ENCODE assay signal across 1 cellular context in genomic region chr6:149723771-149724417, GRCh38.
TF ChIP-seq lines count a peak whose summit lies in the region.

No MANE protein-coding gene starts in this region.

TF ChIP-seq in A549, 52 proteins besides CTCF, POLR2A, EP300 and RAD21 (continued from another document):
- TF ChIP-seq HMGXB4 (CRISPR knock-in tag; IDR thresholded peaks at IDR 0.05; ENCODE audit: borderline replicate concordance) = no peak
- TF ChIP-seq ZFP36 (IDR thresholded peaks at IDR 0.05; ENCODE audit: borderline replicate concordance, partially characterized antibody) = no peak
- no peak for TF ChIP-seq ZC3H11A (IDR thresholded peaks at IDR 0.05)
